Comparison of ENCODE assay signal across 25 cellular contexts in genomic region chr3:116930786-116931185, GRCh38.
DNase-seq lines count a peak whose midpoint lies in the region; ATAC-seq and TF ChIP-seq lines count a peak whose summit lies in the region.
"Had no signal": no experiment of that assay in that cellular context is flagged by ENCODE, and none has a peak within 500 bp of the region (broad histone marks: within the 10 kb centered on the region; RNA-seq: fewer than 3 reads in every experiment).

No MANE protein-coding gene starts in this region.

- H3K9me3 ChIP-seq in mucosa of descending colon = no peaks in the 10 kb centered on the region
- no peaks in the 10 kb centered on the region for H3K9me3 ChIP-seq in CD4-positive, alpha-beta T cell (ENCODE audit: control insufficient read depth, low read length)
- H3K9me3 ChIP-seq: lower lobe of right lung, suprapubic skin had no signal

- H3K4me3 ChIP-seq in fibroblast of mammary gland (ENCODE audit: control insufficient read depth, low read depth, low read length) (no peak overlapping the region), mucosa of descending colon (no peak overlapping the region)
- H3K4me3 ChIP-seq: lower lobe of right lung, SK-N-MC, skin epidermis, suprapubic skin had no signal

- no peaks in the 10 kb centered on the region for H3K27me3 Mint-ChIP-seq in activated CD4-positive, alpha-beta T cell treated with anti-CD3 and anti-CD28 coated beads for 36 hours
- no peaks in the 10 kb centered on the region for H3K27me3 Mint-ChIP-seq in CD4-positive, alpha-beta T cell
- H3K27me3 Mint-ChIP-seq: activated naive CD8-positive, alpha-beta T cell treated with anti-CD3 and anti-CD28 coated beads for 36 hours; activated T-helper 17 cell treated with anti-CD3 and anti-CD28 coated beads, Interleukin-2, amount 50 U/mL, for 72 hours; stimulated activated memory B cell treated with anti-CD40 and anti-IgM and Interleukin-4, amounts not matched to agents 10 μg/mL and 1 μg/mL and 100 μg/mL, for 72 hours had no signal

- no peak for TF ChIP-seq CTCF in fibroblast of mammary gland (conservative IDR thresholded peaks at IDR 0.05; ENCODE audit: control insufficient read depth, insufficient read depth, low read depth, low read length)
- TF ChIP-seq CTCF in mucosa of descending colon (IDR thresholded peaks at IDR 0.05) = no peak
- no peak for TF ChIP-seq CTCF in CD4-positive, alpha-beta T cell (IDR thresholded peaks at IDR 0.05)

- H3K36me3 ChIP-seq in mucosa of descending colon (ENCODE audit: low read depth) = no peaks in the 10 kb centered on the region
- H3K36me3 ChIP-seq: lower lobe of right lung, suprapubic skin had no signal

- H3K4me1 Mint-ChIP-seq in activated CD4-positive, alpha-beta T cell treated with anti-CD3 and anti-CD28 coated beads for 36 hours = no peaks in the 10 kb centered on the region
- no peaks in the 10 kb centered on the region for H3K4me1 Mint-ChIP-seq in CD4-positive, alpha-beta T cell (ENCODE audit: low read depth)
- H3K4me1 Mint-ChIP-seq: activated naive CD8-positive, alpha-beta T cell treated with anti-CD3 and anti-CD28 coated beads for 36 hours; activated T-helper 17 cell treated with anti-CD3 and anti-CD28 coated beads, Interleukin-2, amount 50 U/mL, for 72 hours; stimulated activated memory B cell treated with anti-CD40 and anti-IgM and Interleukin-4, amounts not matched to agents 10 μg/mL and 1 μg/mL and 100 μg/mL, for 72 hours had no signal

- H3K4me3 Mint-ChIP-seq in activated CD4-positive, alpha-beta T cell treated with anti-CD3 and anti-CD28 coated beads for 36 hours = no peak overlapping the region
- H3K4me3 Mint-ChIP-seq in CD4-positive, alpha-beta T cell = no peak overlapping the region
- H3K4me3 Mint-ChIP-seq: activated naive CD8-positive, alpha-beta T cell treated with anti-CD3 and anti-CD28 coated beads for 36 hours; activated T-helper 17 cell treated with anti-CD3 and anti-CD28 coated beads, Interleukin-2, amount 50 U/mL, for 72 hours; CD8-positive, alpha-beta T cell; stimulated activated memory B cell treated with anti-CD40 and anti-IgM and Interleukin-4, amounts not matched to agents 10 μg/mL and 1 μg/mL and 100 μg/mL, for 72 hours; T-helper 2 cell treated with Interferon-gamma antibody and Interleukin-4, amounts not matched to agents 5 μg/mL and 100 μg/mL, for 36 hours had no signal

- H3K36me3 Mint-ChIP-seq in activated CD4-positive, alpha-beta T cell treated with anti-CD3 and anti-CD28 coated beads for 36 hours (ENCODE audit: low read depth) = no peaks in the 10 kb centered on the region
- H3K36me3 Mint-ChIP-seq in CD4-positive, alpha-beta T cell (ENCODE audit: low read depth) = no peaks in the 10 kb centered on the region
- H3K36me3 Mint-ChIP-seq: activated naive CD8-positive, alpha-beta T cell treated with anti-CD3 and anti-CD28 coated beads for 36 hours; CD8-positive, alpha-beta T cell; stimulated activated memory B cell treated with anti-CD40 and anti-IgM and Interleukin-4, amounts not matched to agents 10 μg/mL and 1 μg/mL and 100 μg/mL, for 72 hours had no signal

- ATAC-seq in mucosa of descending colon = peak; percentile 65
- no peak for ATAC-seq in activated CD4-positive, alpha-beta T cell treated with anti-CD3 and anti-CD28 coated beads for 36 hours
- ATAC-seq in CD4-positive, alpha-beta T cell (ENCODE audit: poor library complexity) = no peak
- ATAC-seq: activated T-helper 17 cell treated with anti-CD3 and anti-CD28 coated beads, Interleukin-2, amount 50 U/mL, for 72 hours; CD8-positive, alpha-beta T cell; lower lobe of right lung; stimulated activated memory B cell treated with anti-CD40 and anti-IgM and Interleukin-4, amounts not matched to agents 10 μg/mL and 1 μg/mL and 100 μg/mL, for 72 hours had no signal

- no peaks in the 10 kb centered on the region for H3K4me1 ChIP-seq in mucosa of descending colon (ENCODE audit: low read depth)
- H3K4me1 ChIP-seq: lower lobe of right lung, suprapubic skin had no signal

- H3K27me3 ChIP-seq in CD4-positive, alpha-beta T cell (ENCODE audit: control insufficient read depth, insufficient read depth, low read length) = no peaks in the 10 kb centered on the region
- H3K27me3 ChIP-seq: suprapubic skin had no signal

- CTCF ChIA-PET in activated CD4-positive, alpha-beta T cell treated with anti-CD3 and anti-CD28 coated beads for 36 hours (lab: Charles Lee) = interaction anchor here (0.7 kb wide), 1 partner anchor 1411 kb away, joined by 5 read pairs; no protein-coding TSS in a partner anchor
- CTCF ChIA-PET in CD4-positive, alpha-beta T cell (lab: Charles Lee) = no interaction called here

- H3K27ac ChIP-seq in CD4-positive, alpha-beta T cell (ENCODE audit: low read depth, low read length) = no peak overlapping the region
- H3K27ac ChIP-seq: HL-60, lower lobe of right lung, SK-N-MC, skin epidermis, suprapubic skin, VCaP had no signal

- POLR2A ChIA-PET in activated CD4-positive, alpha-beta T cell treated with anti-CD3 and anti-CD28 coated beads for 36 hours (lab: Charles Lee) = no interaction called here
- POLR2A ChIA-PET in CD4-positive, alpha-beta T cell (lab: Charles Lee) = no interaction called here

- DNase-seq in EL (peak; percentile 2), SK-N-DZ (ENCODE audit: low spot score) (peak; percentile 74), fibroblast of mammary gland (ENCODE audit: low read depth) (peak; percentile 25), mucosa of descending colon (no peak), HPDE6-E6E7 (ENCODE audit: extremely low spot score) (no peak), Ammon's horn (ENCODE audit: low spot score) (no peak)
- DNase-seq in activated CD4-positive, alpha-beta T cell treated with anti-CD3 and anti-CD28 coated beads for 36 hours = no peak
- no peak for DNase-seq in CD4-positive, alpha-beta T cell
- DNase-seq: activated CD4-positive, alpha-beta T cell treated with anti-CD3 and anti-CD28 coated beads, Interleukin-2, amount 50 U/mL, for 1 hour; activated naive CD8-positive, alpha-beta T cell treated with anti-CD3 and anti-CD28 coated beads for 36 hours; CD8-positive, alpha-beta T cell; cortex of kidney; lower lobe of right lung; MM.1S; NCI-H146; NCI-H2171; NCI-H524 treated with DMSO at 0.1 percent for 48 hours had no signal

- no peak overlapping the region for H3K27ac Mint-ChIP-seq in activated CD4-positive, alpha-beta T cell treated with anti-CD3 and anti-CD28 coated beads for 36 hours
- H3K27ac Mint-ChIP-seq in CD4-positive, alpha-beta T cell = no peak overlapping the region
- H3K27ac Mint-ChIP-seq: activated naive CD8-positive, alpha-beta T cell treated with anti-CD3 and anti-CD28 coated beads for 36 hours; activated T-helper 17 cell treated with anti-CD3 and anti-CD28 coated beads, Interleukin-2, amount 50 U/mL, for 72 hours; CD8-positive, alpha-beta T cell; stimulated activated memory B cell treated with anti-CD40 and anti-IgM and Interleukin-4, amounts not matched to agents 10 μg/mL and 1 μg/mL and 100 μg/mL, for 72 hours; T-helper 2 cell treated with Interferon-gamma antibody and Interleukin-4, amounts not matched to agents 5 μg/mL and 100 μg/mL, for 36 hours had no signal

- peaks cover 6% of the 10 kb centered on the region for H3K9me3 Mint-ChIP-seq in activated CD4-positive, alpha-beta T cell treated with anti-CD3 and anti-CD28 coated beads for 36 hours (ENCODE audit: low read depth)
- H3K9me3 Mint-ChIP-seq in CD4-positive, alpha-beta T cell = peaks cover 8% of the 10 kb centered on the region

- intact Hi-C loops in mucosa of descending colon (cut with DNase I, micrococcal nuclease) = no loop called here
- intact Hi-C loops in activated CD4-positive, alpha-beta T cell treated with anti-CD3 and anti-CD28 coated beads for 36 hours (cut with DNase I, micrococcal nuclease) = no loop called here
- intact Hi-C loops in CD4-positive, alpha-beta T cell (cut with DNase I, micrococcal nuclease) = no loop called here

Comparison
In these comparisons a context has a peak if more than half of its experiments do, and no peak if none do; other contexts are left out.
1. DNase-seq: peak in EL (single experiment), SK-N-DZ (single experiment) and fibroblast of mammary gland (single experiment); none in mucosa of descending colon (0 of 3), activated CD4-positive, alpha-beta T cell treated with anti-CD3 and anti-CD28 coated beads for 36 hours (single experiment), HPDE6-E6E7 (single experiment), CD4-positive, alpha-beta T cell (0 of 10) and Ammon's horn (single experiment).